ENCODE assay signal across 1 cellular context in the genomic region with DNA sequence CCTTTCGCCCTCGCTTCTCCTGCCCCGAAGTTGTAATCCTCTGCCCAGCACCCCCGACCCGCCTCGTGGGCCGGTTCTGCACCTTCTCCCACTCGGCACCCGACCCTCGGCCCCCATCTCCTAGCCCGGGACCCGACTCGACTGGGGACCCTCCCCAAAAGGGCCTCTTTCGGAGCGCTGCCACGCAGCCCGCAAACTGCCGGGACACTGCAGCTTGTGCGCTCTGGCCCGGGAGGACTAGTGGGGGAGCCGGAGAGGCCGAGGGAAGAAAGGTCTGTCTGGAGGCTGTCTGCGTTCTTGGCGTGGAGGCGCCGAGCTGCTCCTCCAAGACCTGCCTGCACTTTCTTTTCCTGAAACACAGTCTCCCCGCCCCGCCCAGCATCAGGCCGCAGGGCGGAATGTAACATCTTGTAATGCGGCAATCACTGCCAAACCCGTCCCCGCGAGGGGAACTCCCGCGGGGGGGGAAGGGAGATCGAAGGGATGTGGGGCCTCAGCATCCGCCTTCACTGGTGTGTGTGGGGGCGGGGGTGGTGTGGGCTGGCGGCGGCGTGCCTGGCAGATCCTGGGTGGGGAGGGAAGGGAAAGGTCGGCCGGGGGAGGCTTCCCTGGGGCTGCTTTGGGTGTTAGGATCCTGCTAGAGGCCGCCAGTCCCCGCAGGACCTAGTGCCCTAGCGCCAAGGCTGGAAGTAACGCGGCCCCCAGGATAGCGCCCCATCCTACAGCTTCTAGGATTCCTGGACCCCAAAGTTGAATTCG.
A peak's percentile ranks its signal among the peaks of the same experiment; 100 is the strongest.
TF ChIP-seq lines count a peak whose summit lies in the region.

No MANE protein-coding gene starts in this region.

TF ChIP-seq in HEK293, 187 proteins besides CTCF, POLR2A, EP300 and RAD21 (continued from another document):
- TF ChIP-seq PATZ1 (tag by site-specific recombination; IDR thresholded peaks at IDR 0.05) (peak; percentile 95), ZNF366 (tag by site-specific recombination; conservative IDR thresholded peaks at IDR 0.05) (peak; percentile 54), ZBTB7A (tag by site-specific recombination; IDR thresholded peaks at IDR 0.05; ENCODE audit: low read depth) (no peak), SP7 (tag by site-specific recombination; IDR thresholded peaks at IDR 0.05) (peak; percentile 58; the same call in 1 of the 2 replicates), KLF1 (tag by site-specific recombination; IDR thresholded peaks at IDR 0.05) (peak; percentile 68), PRDM10 (tag by site-specific recombination; IDR thresholded peaks at IDR 0.05) (0 out of 2 replicates have a peak, but pooled peaks have one; percentile 6), ZNF423 (tag by site-specific recombination; IDR thresholded peaks at IDR 0.05) (peak; percentile 48; the same call in 1 of the 2 replicates), ZSCAN30 (tag by site-specific recombination; IDR thresholded peaks at IDR 0.05) (peak; percentile 28; the same call in 1 of the 2 replicates), ZNF449 (tag by site-specific recombination; IDR thresholded peaks at IDR 0.05) (no peak), YY2 (tag by site-specific recombination; IDR thresholded peaks at IDR 0.05) (no peak), ZNF274 (IDR thresholded peaks at IDR 0.05; ENCODE audit: low read length) (no peak), ZNF274 (tag by site-specific recombination; IDR thresholded peaks at IDR 0.05; ENCODE audit: borderline replicate concordance) (no peak), IKZF3 (tag by site-specific recombination; IDR thresholded peaks at IDR 0.05) (peak; percentile 54), GLIS1 (tag by site-specific recombination; IDR thresholded peaks at IDR 0.05) (peak; percentile 50; the same call in 1 of the 2 replicates), MZF1 (tag by site-specific recombination; IDR thresholded peaks at IDR 0.05; ENCODE audit: borderline replicate concordance) (0 out of 2 replicates have a peak, but pooled peaks have one; percentile 11)
- TF ChIP-seq, protein P1, sequence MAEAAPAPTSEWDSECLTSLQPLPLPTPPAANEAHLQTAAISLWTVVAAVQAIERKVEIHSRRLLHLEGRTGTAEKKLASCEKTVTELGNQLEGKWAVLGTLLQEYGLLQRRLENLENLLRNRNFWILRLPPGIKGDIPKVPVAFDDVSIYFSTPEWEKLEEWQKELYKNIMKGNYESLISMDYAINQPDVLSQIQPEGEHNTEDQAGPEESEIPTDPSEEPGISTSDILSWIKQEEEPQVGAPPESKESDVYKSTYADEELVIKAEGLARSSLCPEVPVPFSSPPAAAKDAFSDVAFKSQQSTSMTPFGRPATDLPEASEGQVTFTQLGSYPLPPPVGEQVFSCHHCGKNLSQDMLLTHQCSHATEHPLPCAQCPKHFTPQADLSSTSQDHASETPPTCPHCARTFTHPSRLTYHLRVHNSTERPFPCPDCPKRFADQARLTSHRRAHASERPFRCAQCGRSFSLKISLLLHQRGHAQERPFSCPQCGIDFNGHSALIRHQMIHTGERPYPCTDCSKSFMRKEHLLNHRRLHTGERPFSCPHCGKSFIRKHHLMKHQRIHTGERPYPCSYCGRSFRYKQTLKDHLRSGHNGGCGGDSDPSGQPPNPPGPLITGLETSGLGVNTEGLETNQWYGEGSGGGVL (tag by site-specific recombination; IDR thresholded peaks at IDR 0.05), result peak; percentile 98
